ENCODE assay signal across 12 cellular contexts in genomic region chr3:64291345-64291744, GRCh38.
DNase-seq lines count a peak whose midpoint lies in the region; ATAC-seq, FAIRE-seq and TF ChIP-seq lines count a peak whose summit lies in the region.
"Had no signal": no experiment of that assay in that cellular context is flagged by ENCODE, and none has a peak within 500 bp of the region (broad histone marks: within the 10 kb centered on the region; RNA-seq: fewer than 3 reads in every experiment).

No MANE protein-coding gene starts in this region.

- H2BK20ac ChIP-seq in IMR-90 (ENCODE audit: low read depth, low read length): peak overlapping the region; percentile 94

- H2BK15ac ChIP-seq in IMR-90 (ENCODE audit: low read depth, low read length): peak overlapping the region; percentile 66

- H3K18ac ChIP-seq in IMR-90 (ENCODE audit: low read depth, low read length): peak overlapping the region; percentile 75; the same call in 1 of the 2 replicates

- H2BK5ac ChIP-seq in IMR-90 (ENCODE audit: low read depth, low read length, poor library complexity, severe bottlenecking): peak overlapping the region; percentile 87

- H3K36me3 ChIP-seq in IMR-90 (ENCODE audit: control insufficient read depth, insufficient read depth, low read length): no peaks in the 10 kb centered on the region
- H3K36me3 ChIP-seq in hepatocyte (replicated peaks; ENCODE audit: insufficient read depth, low read depth): no peaks in the 10 kb centered on the region
- H3K36me3 ChIP-seq in urinary bladder (ENCODE audit: insufficient read depth): no peaks in the 10 kb centered on the region
- H3K36me3 ChIP-seq: heart left ventricle, SJCRH30 had no signal

- TF ChIP-seq CTCF in IMR-90 (conservative IDR thresholded peaks at IDR 0.05; ENCODE audit: low read depth, low read length) (no peak), hepatocyte (IDR thresholded peaks at IDR 0.05; ENCODE audit: poor library complexity) (no peak), endothelial cell (IDR thresholded peaks at IDR 0.05; ENCODE audit: unreplicated experiment) (no peak)

- H3K79me2 ChIP-seq in hepatocyte: no peaks in the 10 kb centered on the region

- peaks cover 0 to 11% of the 10 kb centered on the region in 2 experiments; a peak in 2 of 4 replicates for H3K79me1 ChIP-seq in IMR-90 (ENCODE audit: low read depth in 1 of 2, low read length in 2 of 2)

- peak overlapping the region; percentile 98 for H2AK5ac ChIP-seq in IMR-90 (ENCODE audit: low read depth, low read length)

- no peaks in the 10 kb centered on the region for H3K27me3 ChIP-seq in IMR-90 (ENCODE audit: control insufficient read depth, insufficient read depth, low read length)
- no peaks in the 10 kb centered on the region for H3K27me3 ChIP-seq in hepatocyte
- H3K27me3 ChIP-seq: heart left ventricle, SJCRH30 had no signal

- H4K20me1 ChIP-seq in IMR-90 (ENCODE audit: insufficient read depth, low read length) (no peaks in the 10 kb centered on the region), hepatocyte (ENCODE audit: insufficient read depth, poor library complexity, severe bottlenecking) (no peaks in the 10 kb centered on the region)

- dilution Hi-C loops in IMR-90 (cut with HindIII; ENCODE audit: low sequenced_read_pairs, unreplicated experiment): no loop called here

- H2AK9ac ChIP-seq in IMR-90 (replicated peaks; ENCODE audit: low read depth, low read length, poor library complexity): peak overlapping the region; percentile 75

- TF ChIP-seq RAD21 in IMR-90 (IDR thresholded peaks at IDR 0.05; ENCODE audit: low read length): no peak

- ATAC-seq in IMR-90 (ENCODE audit: low read depth): peak; percentile 67
- ATAC-seq: K562; stimulated activated naive CD8-positive, alpha-beta T cell treated with anti-CD3 and anti-CD28 coated beads, Interleukin-15, amount 100 ng/mL, for 72 hours had no signal

- no peak overlapping the region for H3K27ac Mint-ChIP-seq in endothelial cell (ENCODE audit: unreplicated experiment)
- H3K27ac Mint-ChIP-seq: progenitor cell of endocrine pancreas; stimulated activated naive CD8-positive, alpha-beta T cell treated with anti-CD3 and anti-CD28 coated beads, Interleukin-15, amount 100 ng/mL, for 72 hours had no signal

- DNase-seq in IMR-90 (peak; percentile 93), astrocyte of the hippocampus (ENCODE audit: low read depth, low spot score) (peak; percentile 68), hepatocyte (ENCODE audit: low spot score) (peak; percentile 19), endothelial cell (ENCODE audit: low spot score) (no peak), HTR-8/SVneo (ENCODE audit: insufficient read length, low spot score) (no peak), NCI-H69 (lab: John Stamatoyannopoulos, UW) (no peak)
- DNase-seq: SJCRH30; stimulated activated naive CD8-positive, alpha-beta T cell treated with anti-CD3 and anti-CD28 coated beads, Interleukin-15, amount 100 ng/mL, for 72 hours had no signal

- H3K4ac ChIP-seq in IMR-90 (ENCODE audit: low read depth, low read length): peak overlapping the region; percentile 93

- H3K4me3 Mint-ChIP-seq in endothelial cell (ENCODE audit: unreplicated experiment): no peak overlapping the region
- H3K4me3 Mint-ChIP-seq: stimulated activated naive CD8-positive, alpha-beta T cell treated with anti-CD3 and anti-CD28 coated beads, Interleukin-15, amount 100 ng/mL, for 72 hours had no signal

- peak overlapping the region; percentile 67 for H4K5ac ChIP-seq in IMR-90 (ENCODE audit: low read depth, low read length)

- intact Hi-C loops in IMR-90 (cut with micrococcal nuclease): loop anchor here (2.0 kb wide), 1 partner anchor 49 kb away; no protein-coding TSS in a partner anchor

- CTCF ChIA-PET in IMR-90 (lab: Yijun Ruan, JAX): no interaction called here

- H2AFZ ChIP-seq in IMR-90 (replicated peaks; ENCODE audit: low read length, poor library complexity): peak overlapping the region; percentile 62
- no peak overlapping the region for H2AFZ ChIP-seq in hepatocyte

- no peaks in the 10 kb centered on the region for H3K9me2 ChIP-seq in hepatocyte (replicated peaks; ENCODE audit: insufficient read depth)

- peak overlapping the region; percentile 88 for H4K91ac ChIP-seq in IMR-90 (ENCODE audit: insufficient read depth, low read depth, low read length)

- no peak overlapping the region for H3K9ac ChIP-seq in IMR-90 (ENCODE audit: low read depth, low read length)

- H3K4me1 ChIP-seq in IMR-90 (ENCODE audit: control insufficient read depth, insufficient read depth, low read length) (peaks cover 9% of the 10 kb centered on the region), hepatocyte (ENCODE audit: insufficient read depth) (peaks cover 6% of the 10 kb centered on the region), urinary bladder (ENCODE audit: insufficient read depth) (no peaks in the 10 kb centered on the region)
- H3K4me1 ChIP-seq: SJCRH30 had no signal

- H3K14ac ChIP-seq in IMR-90 (replicated peaks; ENCODE audit: low read depth, low read length): peak overlapping the region; percentile 89

- peaks cover 13% of the 10 kb centered on the region for H3K9me1 ChIP-seq in IMR-90 (ENCODE audit: insufficient read depth, low read length)

- 17% methylated on average over 2 of the region's 3 CpGs; no CpG with 5 or more reads in 1 of the 2 experiments for WGBS in IMR-90 (ENCODE audit: extremely low coverage in 2 of 2, insufficient read length in 1 of 2), 2 experiments
- 92% methylated on average over 3 of the region's 3 CpGs for WGBS in hepatocyte (ENCODE audit: low lambda C conversion rate, missing lambda C conversion rate)
- WGBS in urinary bladder: 55% methylated on average over 3 of the region's 3 CpGs

- H4K8ac ChIP-seq in IMR-90 (ENCODE audit: low read depth in 2 of 2, low read length in 2 of 2): peak overlapping the region; percentile 85 to 88

- H3K36me3 Mint-ChIP-seq in endothelial cell (ENCODE audit: low read depth, unreplicated experiment): no peaks in the 10 kb centered on the region

- H3K4me2 ChIP-seq in IMR-90 (ENCODE audit: low read depth, low read length) (peak overlapping the region; percentile 37; the same call in 1 of the 2 replicates), hepatocyte (no peak overlapping the region)

- H3K23ac ChIP-seq in IMR-90 (ENCODE audit: low read depth, low read length): peak overlapping the region; percentile 25; the same call in 1 of the 2 replicates

- H3K9me3 Mint-ChIP-seq in endothelial cell (ENCODE audit: unreplicated experiment): no peaks in the 10 kb centered on the region
- H3K9me3 Mint-ChIP-seq: stimulated activated naive CD8-positive, alpha-beta T cell treated with anti-CD3 and anti-CD28 coated beads, Interleukin-15, amount 100 ng/mL, for 72 hours had no signal

- H3K9me3 ChIP-seq in IMR-90 (ENCODE audit: control insufficient read depth, insufficient read depth, low read length) (no peaks in the 10 kb centered on the region), hepatocyte (ENCODE audit: low read depth) (no peaks in the 10 kb centered on the region)
- H3K9me3 ChIP-seq: SJCRH30 had no signal

- H3K56ac ChIP-seq in IMR-90 (ENCODE audit: extremely low read depth, insufficient read depth, low read length): peak overlapping the region; percentile 40; the same call in 1 of the 2 replicates

- peak overlapping the region; percentile 57 for H3K27ac ChIP-seq in IMR-90 (ENCODE audit: insufficient read depth, low read length)
- H3K27ac ChIP-seq in hepatocyte: peak overlapping the region; percentile 64
- peak overlapping the region; percentile 71 for H3K27ac ChIP-seq in urinary bladder (ENCODE audit: low read depth)
- H3K27ac ChIP-seq: SJCRH30 had no signal

- BruUV-seq in IMR-90 (replicated peaks; lab: Mats Ljungman, UMichigan): no TSS peak

- H3K4me3 ChIP-seq in IMR-90 (ENCODE audit: insufficient read depth, low read depth, low read length): no peak overlapping the region
- H3K4me3 ChIP-seq in hepatocyte: no peak overlapping the region
- H3K4me3 ChIP-seq in urinary bladder (ENCODE audit: low read depth, low read length): no peak overlapping the region
- H3K4me3 ChIP-seq: heart left ventricle, K562, SJCRH30 had no signal

- H2BK120ac ChIP-seq in IMR-90 (ENCODE audit: low read depth, low read length): peak overlapping the region; percentile 94

- peaks cover 3% of the 10 kb centered on the region for H3K27me3 Mint-ChIP-seq in endothelial cell (ENCODE audit: unreplicated experiment)
- H3K27me3 Mint-ChIP-seq: progenitor cell of endocrine pancreas had no signal

- TF ChIP-seq POLR2A in IMR-90 (IDR thresholded peaks at IDR 0.05; ENCODE audit: low read depth, low read length): no peak

- POLR2A ChIA-PET in IMR-90 (lab: Charles Lee; ENCODE audit: unreplicated experiment): no interaction called here

- no peaks in the 10 kb centered on the region for H3K4me1 Mint-ChIP-seq in endothelial cell (ENCODE audit: unreplicated experiment)
- H3K4me1 Mint-ChIP-seq: stimulated activated naive CD8-positive, alpha-beta T cell treated with anti-CD3 and anti-CD28 coated beads, Interleukin-15, amount 100 ng/mL, for 72 hours had no signal

- in situ Hi-C loops in IMR-90 (cut with MboI; ENCODE audit: low sequenced_read_pairs): no loop called here

- FAIRE-seq in HTR-8/SVneo (lab: Jason Lieb, UNC): no peak
- FAIRE-seq: K562 had no signal

TF ChIP-seq in IMR-90, 13 proteins besides CTCF, POLR2A, EP300 and RAD21 (continues in another document):
- TF ChIP-seq ELK1 (IDR thresholded peaks at IDR 0.05; ENCODE audit: borderline replicate concordance, low read depth, low read length): no peak
- peak; percentile 19; the same call in 1 of the 2 replicates for TF ChIP-seq BHLHE40 (IDR thresholded peaks at IDR 0.05; ENCODE audit: low read depth, low read length)
- TF ChIP-seq MAZ (IDR thresholded peaks at IDR 0.05; ENCODE audit: borderline replicate concordance, low read depth, low read length): no peak
- peak; percentile 92 for TF ChIP-seq FOS (IDR thresholded peaks at IDR 0.05; ENCODE audit: low read depth, low read length)
- TF ChIP-seq MXI1 (IDR thresholded peaks at IDR 0.05; ENCODE audit: borderline replicate concordance, low read depth, low read length): no peak
- TF ChIP-seq USF2 (IDR thresholded peaks at IDR 0.05; ENCODE audit: low read depth, low read length): no peak
- TF ChIP-seq CEBPB (IDR thresholded peaks at IDR 0.05; ENCODE audit: low read depth, low read length): peak; percentile 99

Comparison
In these comparisons a context has a peak if more than half of its experiments do, and no peak if none do; other contexts are left out.
1. DNase-seq: peak in IMR-90 (single experiment), astrocyte of the hippocampus (single experiment) and hepatocyte (single experiment); none in endothelial cell (single experiment), HTR-8/SVneo (single experiment) and NCI-H69 (single experiment).
2. Peak in every context shown above with its lines, with median percentiles within 50 percentile points of each other: H3K27ac ChIP-seq.